In genomic region chr2:204074434-204074833, GRCh38 we compare ENCODE assay signal across 13 cellular contexts.
"Had no signal": no experiment of that assay in that cellular context is flagged by ENCODE, and none has a peak within 500 bp of the region (broad histone marks: within the 10 kb centered on the region; RNA-seq: fewer than 3 reads in every experiment).

No MANE protein-coding gene starts in this region.

- H3K36me3 ChIP-seq: ascending aorta, heart left ventricle, tibial artery, vagina, WERI-Rb-1 had no signal

- H3K9me3 ChIP-seq: ascending aorta, heart left ventricle, tibial artery, vagina had no signal

- H3K4me3 ChIP-seq: ascending aorta, heart left ventricle, tibial artery, vagina had no signal

- H3K4me3 Mint-ChIP-seq: activated CD8-positive, alpha-beta T cell treated with anti-CD3 and anti-CD28 coated beads, Interleukin-2, amount 10 ng/mL, durations not matched to agents 7 days and 5 days; activated naive CD8-positive, alpha-beta T cell treated with anti-CD3 and anti-CD28 coated beads, Interleukin-2, amount 10 ng/mL, durations not matched to agents 7 days and 5 days had no signal

- H3K9me3 Mint-ChIP-seq: activated naive CD8-positive, alpha-beta T cell treated with anti-CD3 and anti-CD28 coated beads, Interleukin-2, amount 10 ng/mL, durations not matched to agents 7 days and 5 days had no signal

- H3K4me1 ChIP-seq: ascending aorta, heart left ventricle, tibial artery, vagina had no signal

- H3K4me1 Mint-ChIP-seq: activated naive CD8-positive, alpha-beta T cell treated with anti-CD3 and anti-CD28 coated beads, Interleukin-2, amount 10 ng/mL, durations not matched to agents 7 days and 5 days had no signal

- H3K27ac Mint-ChIP-seq: activated CD8-positive, alpha-beta T cell treated with anti-CD3 and anti-CD28 coated beads, Interleukin-2, amount 10 ng/mL, durations not matched to agents 7 days and 5 days; activated naive CD8-positive, alpha-beta T cell treated with anti-CD3 and anti-CD28 coated beads, Interleukin-2, amount 10 ng/mL, durations not matched to agents 7 days and 5 days had no signal

- H3K27ac ChIP-seq: ascending aorta, heart left ventricle, tibial artery, vagina, WERI-Rb-1 had no signal

- ATAC-seq: activated CD8-positive, alpha-beta T cell treated with anti-CD3 and anti-CD28 coated beads, Interleukin-2, amount 10 ng/mL, durations not matched to agents 7 days and 5 days; heart left ventricle had no signal

- DNase-seq: activated CD4-positive, alpha-beta T cell treated with anti-CD3 and anti-CD28 coated beads for 4 hours; activated CD8-positive, alpha-beta memory T cell treated with anti-CD3 and anti-CD28 coated beads, Interleukin-2, amount 50 U/mL, for 48 hours; activated CD8-positive, alpha-beta T cell treated with anti-CD3 and anti-CD28 coated beads, Interleukin-2, amount 10 ng/mL, durations not matched to agents 7 days and 5 days; activated naive CD8-positive, alpha-beta T cell treated with anti-CD3 and anti-CD28 coated beads, Interleukin-2, amount 10 ng/mL, durations not matched to agents 7 days and 5 days; foreskin melanocyte; heart left ventricle; retina; small intestine; T-helper 1 cell; tibial artery; WERI-Rb-1 had no signal

- H3K27me3 ChIP-seq: ascending aorta, tibial artery, vagina had no signal

- H3K36me3 Mint-ChIP-seq: activated naive CD8-positive, alpha-beta T cell treated with anti-CD3 and anti-CD28 coated beads, Interleukin-2, amount 10 ng/mL, durations not matched to agents 7 days and 5 days had no signal
